In the genomic region with DNA sequence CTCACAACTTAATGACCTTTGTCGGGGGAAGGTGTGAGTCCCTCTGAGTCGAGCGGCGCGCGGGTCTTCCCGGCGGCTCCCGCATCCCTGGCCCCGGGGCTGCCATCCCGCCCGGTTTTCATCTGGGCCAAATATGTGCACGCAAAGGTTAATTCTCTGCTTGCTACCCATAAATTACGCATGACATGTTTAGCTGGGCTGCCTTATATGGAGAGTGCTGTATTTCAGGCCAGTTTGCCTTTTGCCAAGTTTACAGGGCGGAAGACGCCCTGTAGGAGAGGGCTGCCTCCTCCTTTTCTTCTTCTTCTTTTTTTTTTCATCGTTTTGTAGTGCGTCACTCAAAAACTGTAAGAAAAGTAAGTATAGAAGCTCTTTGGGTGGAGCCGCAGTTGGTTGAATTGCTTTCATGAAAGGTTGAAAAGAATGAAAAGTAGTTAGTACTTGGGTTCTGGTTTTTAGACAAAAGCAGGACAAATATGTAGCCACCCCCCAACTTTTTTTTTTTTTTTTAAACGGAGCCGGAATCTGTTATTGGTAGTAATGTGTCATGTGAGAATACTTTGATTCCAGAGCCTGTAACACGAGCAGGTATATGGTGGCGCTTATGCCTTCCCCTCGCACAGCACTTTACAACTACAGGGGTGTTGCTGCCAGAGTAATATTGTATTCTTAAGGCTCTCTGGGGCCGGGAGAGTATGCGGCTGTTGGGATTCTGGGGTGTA, we compare ENCODE assay signal across 7 cellular contexts. TPM values are rescaled to one million over a fixed set of nuclear protein-coding genes. Genes with fewer than 3 reads are reported as not detected.
DNase-seq lines count a peak whose midpoint lies in the region; ATAC-seq and TF ChIP-seq lines count a peak whose summit lies in the region.

No MANE protein-coding gene starts in this region.

- no peaks in the 10 kb centered on the region for H3K36me3 ChIP-seq in HEK293 (ENCODE audit: control insufficient read depth in 2 of 2, insufficient read depth in 1 of 2, low read length in 2 of 2)
- no peaks in the 10 kb centered on the region for H3K36me3 ChIP-seq in colonic mucosa

- DNase-seq in GM04504 (ENCODE audit: low read depth): peak; percentile 92
- DNase-seq in NB4 (ENCODE audit: low read depth): peak; percentile 68
- DNase-seq in T follicular helper cell (ENCODE audit: low read depth): peak; percentile 57
- DNase-seq in colonic mucosa: peak; percentile 76
- peak; percentile 67 for DNase-seq in left lobe of liver (ENCODE audit: low spot score)
- no peak for DNase-seq in stimulated activated naive CD8-positive, alpha-beta T cell treated with anti-CD3 and anti-CD28 coated beads, Interleukin-15, Interleukin-2, amounts not matched to agents 100 U/mL and 50 U/mL, for 24 hours

- H3K27ac ChIP-seq in HEK293 (ENCODE audit: extremely low read depth, low read depth, low read length) (peak overlapping the region; percentile 97), colonic mucosa (peak overlapping the region; percentile 100)

- TF ChIP-seq CTCF in HEK293 (tag by site-specific recombination; IDR thresholded peaks at IDR 0.05): no peak
- no peak for TF ChIP-seq CTCF in NB4 (IDR thresholded peaks at IDR 0.05; ENCODE audit: low read depth, low read length)
- TF ChIP-seq CTCF in colonic mucosa (IDR thresholded peaks at IDR 0.05): no peak

- H3K4me3 ChIP-seq in HEK293 (ENCODE audit: low read depth, low read length): peak overlapping the region; percentile 93
- peak overlapping the region; percentile 94 for H3K4me3 ChIP-seq in NB4 (ENCODE audit: low read depth, low read length)
- peak overlapping the region; percentile 70 for H3K4me3 ChIP-seq in colonic mucosa

- TF ChIP-seq POLR2A in NB4 (IDR thresholded peaks at IDR 0.05; ENCODE audit: extremely low read depth, insufficient read length): no peak

- H3K9ac ChIP-seq in colonic mucosa (ENCODE audit: low read depth in 2 of 2, low read length in 2 of 2): peak overlapping the region; percentile 99

- no peaks in the 10 kb centered on the region for H3K27me3 ChIP-seq in colonic mucosa

- intact Hi-C loops in colonic mucosa (cut with DNase I): loop anchor here (5.0 to 10.0 kb wide), 2 partner anchors 38 to 175 kb away; no protein-coding TSS in a partner anchor

- peak; percentile 56 for ATAC-seq in left lobe of liver
- ATAC-seq in stimulated activated naive CD8-positive, alpha-beta T cell treated with anti-CD3 and anti-CD28 coated beads, Interleukin-15, Interleukin-2, amounts not matched to agents 100 U/mL and 50 U/mL, for 24 hours: peak; percentile 53

- H3K9me3 ChIP-seq in HEK293 (ENCODE audit: control insufficient read depth, insufficient read depth, low read depth, low read length) (no peaks in the 10 kb centered on the region), colonic mucosa (no peaks in the 10 kb centered on the region)

- CTCF ChIA-PET in HEK293 (lab: Yijun Ruan, JAX): interaction anchor here (1.2 kb wide), 1 partner anchor 197 kb away, joined by 4 read pairs; no protein-coding TSS in a partner anchor

- H3K4me1 ChIP-seq in HEK293 (ENCODE audit: control insufficient read depth, insufficient read depth, low read length) (no peaks in the 10 kb centered on the region), colonic mucosa (peaks cover 7% of the 10 kb centered on the region)

- POLR2A ChIA-PET in HEK293 (lab: Yijun Ruan, JAX): interaction anchor here (0.7 to 1.7 kb wide), 6 partner anchors 8 to 174 kb away, joined by 3 to 5 read pairs (median 4); no protein-coding TSS in a partner anchor

TF ChIP-seq in HEK293, 187 proteins besides CTCF, POLR2A, EP300 and RAD21 (continues in another document):
- TF ChIP-seq ZBTB1 (tag by site-specific recombination; IDR thresholded peaks at IDR 0.05) (no peak), ZNF843 (tag by site-specific recombination; IDR thresholded peaks at IDR 0.05) (peak; percentile 52; the same call in 1 of the 2 replicates), ZNF792 (tag by site-specific recombination; IDR thresholded peaks at IDR 0.05) (no peak), ZNF335 (tag by site-specific recombination; conservative IDR thresholded peaks at IDR 0.05) (peak; percentile 62), SP7 (tag by site-specific recombination; IDR thresholded peaks at IDR 0.05) (peak; percentile 49), MEIS1 (CRISPR knock-in tag; IDR thresholded peaks at IDR 0.05; ENCODE audit: borderline replicate concordance) (peak; percentile 71; the same call in 1 of the 2 replicates)
- TF ChIP-seq, protein P1, sequence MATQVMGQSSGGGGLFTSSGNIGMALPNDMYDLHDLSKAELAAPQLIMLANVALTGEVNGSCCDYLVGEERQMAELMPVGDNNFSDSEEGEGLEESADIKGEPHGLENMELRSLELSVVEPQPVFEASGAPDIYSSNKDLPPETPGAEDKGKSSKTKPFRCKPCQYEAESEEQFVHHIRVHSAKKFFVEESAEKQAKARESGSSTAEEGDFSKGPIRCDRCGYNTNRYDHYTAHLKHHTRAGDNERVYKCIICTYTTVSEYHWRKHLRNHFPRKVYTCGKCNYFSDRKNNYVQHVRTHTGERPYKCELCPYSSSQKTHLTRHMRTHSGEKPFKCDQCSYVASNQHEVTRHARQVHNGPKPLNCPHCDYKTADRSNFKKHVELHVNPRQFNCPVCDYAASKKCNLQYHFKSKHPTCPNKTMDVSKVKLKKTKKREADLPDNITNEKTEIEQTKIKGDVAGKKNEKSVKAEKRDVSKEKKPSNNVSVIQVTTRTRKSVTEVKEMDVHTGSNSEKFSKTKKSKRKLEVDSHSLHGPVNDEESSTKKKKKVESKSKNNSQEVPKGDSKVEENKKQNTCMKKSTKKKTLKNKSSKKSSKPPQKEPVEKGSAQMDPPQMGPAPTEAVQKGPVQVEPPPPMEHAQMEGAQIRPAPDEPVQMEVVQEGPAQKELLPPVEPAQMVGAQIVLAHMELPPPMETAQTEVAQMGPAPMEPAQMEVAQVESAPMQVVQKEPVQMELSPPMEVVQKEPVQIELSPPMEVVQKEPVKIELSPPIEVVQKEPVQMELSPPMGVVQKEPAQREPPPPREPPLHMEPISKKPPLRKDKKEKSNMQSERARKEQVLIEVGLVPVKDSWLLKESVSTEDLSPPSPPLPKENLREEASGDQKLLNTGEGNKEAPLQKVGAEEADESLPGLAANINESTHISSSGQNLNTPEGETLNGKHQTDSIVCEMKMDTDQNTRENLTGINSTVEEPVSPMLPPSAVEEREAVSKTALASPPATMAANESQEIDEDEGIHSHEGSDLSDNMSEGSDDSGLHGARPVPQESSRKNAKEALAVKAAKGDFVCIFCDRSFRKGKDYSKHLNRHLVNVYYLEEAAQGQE (tag by site-specific recombination; IDR thresholded peaks at IDR 0.05): no peak
- TF ChIP-seq, protein P2, sequence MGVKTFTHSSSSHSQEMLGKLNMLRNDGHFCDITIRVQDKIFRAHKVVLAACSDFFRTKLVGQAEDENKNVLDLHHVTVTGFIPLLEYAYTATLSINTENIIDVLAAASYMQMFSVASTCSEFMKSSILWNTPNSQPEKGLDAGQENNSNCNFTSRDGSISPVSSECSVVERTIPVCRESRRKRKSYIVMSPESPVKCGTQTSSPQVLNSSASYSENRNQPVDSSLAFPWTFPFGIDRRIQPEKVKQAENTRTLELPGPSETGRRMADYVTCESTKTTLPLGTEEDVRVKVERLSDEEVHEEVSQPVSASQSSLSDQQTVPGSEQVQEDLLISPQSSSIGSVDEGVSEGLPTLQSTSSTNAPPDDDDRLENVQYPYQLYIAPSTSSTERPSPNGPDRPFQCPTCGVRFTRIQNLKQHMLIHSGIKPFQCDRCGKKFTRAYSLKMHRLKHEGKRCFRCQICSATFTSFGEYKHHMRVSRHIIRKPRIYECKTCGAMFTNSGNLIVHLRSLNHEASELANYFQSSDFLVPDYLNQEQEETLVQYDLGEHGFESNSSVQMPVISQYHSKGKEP (tag by site-specific recombination; IDR thresholded peaks at IDR 0.05): peak; percentile 58; the same call in 1 of the 2 replicates
- TF ChIP-seq, protein P3, sequence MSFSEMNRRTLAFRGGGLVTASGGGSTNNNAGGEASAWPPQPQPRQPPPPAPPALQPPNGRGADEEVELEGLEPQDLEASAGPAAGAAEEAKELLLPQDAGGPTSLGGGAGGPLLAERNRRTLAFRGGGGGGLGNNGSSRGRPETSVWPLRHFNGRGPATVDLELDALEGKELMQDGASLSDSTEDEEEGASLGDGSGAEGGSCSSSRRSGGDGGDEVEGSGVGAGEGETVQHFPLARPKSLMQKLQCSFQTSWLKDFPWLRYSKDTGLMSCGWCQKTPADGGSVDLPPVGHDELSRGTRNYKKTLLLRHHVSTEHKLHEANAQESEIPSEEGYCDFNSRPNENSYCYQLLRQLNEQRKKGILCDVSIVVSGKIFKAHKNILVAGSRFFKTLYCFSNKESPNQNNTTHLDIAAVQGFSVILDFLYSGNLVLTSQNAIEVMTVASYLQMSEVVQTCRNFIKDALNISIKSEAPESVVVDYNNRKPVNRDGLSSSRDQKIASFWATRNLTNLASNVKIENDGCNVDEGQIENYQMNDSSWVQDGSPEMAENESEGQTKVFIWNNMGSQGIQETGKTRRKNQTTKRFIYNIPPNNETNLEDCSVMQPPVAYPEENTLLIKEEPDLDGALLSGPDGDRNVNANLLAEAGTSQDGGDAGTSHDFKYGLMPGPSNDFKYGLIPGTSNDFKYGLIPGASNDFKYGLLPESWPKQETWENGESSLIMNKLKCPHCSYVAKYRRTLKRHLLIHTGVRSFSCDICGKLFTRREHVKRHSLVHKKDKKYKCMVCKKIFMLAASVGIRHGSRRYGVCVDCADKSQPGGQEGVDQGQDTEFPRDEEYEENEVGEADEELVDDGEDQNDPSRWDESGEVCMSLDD (tag by site-specific recombination; IDR thresholded peaks at IDR 0.05): no peak
- TF ChIP-seq, protein P4, sequence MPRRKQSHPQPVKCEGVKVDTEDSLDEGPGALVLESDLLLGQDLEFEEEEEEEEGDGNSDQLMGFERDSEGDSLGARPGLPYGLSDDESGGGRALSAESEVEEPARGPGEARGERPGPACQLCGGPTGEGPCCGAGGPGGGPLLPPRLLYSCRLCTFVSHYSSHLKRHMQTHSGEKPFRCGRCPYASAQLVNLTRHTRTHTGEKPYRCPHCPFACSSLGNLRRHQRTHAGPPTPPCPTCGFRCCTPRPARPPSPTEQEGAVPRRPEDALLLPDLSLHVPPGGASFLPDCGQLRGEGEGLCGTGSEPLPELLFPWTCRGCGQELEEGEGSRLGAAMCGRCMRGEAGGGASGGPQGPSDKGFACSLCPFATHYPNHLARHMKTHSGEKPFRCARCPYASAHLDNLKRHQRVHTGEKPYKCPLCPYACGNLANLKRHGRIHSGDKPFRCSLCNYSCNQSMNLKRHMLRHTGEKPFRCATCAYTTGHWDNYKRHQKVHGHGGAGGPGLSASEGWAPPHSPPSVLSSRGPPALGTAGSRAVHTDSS (tag by site-specific recombination; IDR thresholded peaks at IDR 0.05): peak; percentile 40; the same call in 1 of the 2 replicates

RNA-seq across cellular contexts. Expression of a gene that starts 0.9 kb away (rescaled TPM):
- 100 to 1,000 TPM; 149 to 191 TPM for total RNA-seq in colonic mucosa
- 48.4 TPM for total RNA-seq in left lobe of liver
